ENCODE assay signal across 8 cellular contexts in the genomic region with DNA sequence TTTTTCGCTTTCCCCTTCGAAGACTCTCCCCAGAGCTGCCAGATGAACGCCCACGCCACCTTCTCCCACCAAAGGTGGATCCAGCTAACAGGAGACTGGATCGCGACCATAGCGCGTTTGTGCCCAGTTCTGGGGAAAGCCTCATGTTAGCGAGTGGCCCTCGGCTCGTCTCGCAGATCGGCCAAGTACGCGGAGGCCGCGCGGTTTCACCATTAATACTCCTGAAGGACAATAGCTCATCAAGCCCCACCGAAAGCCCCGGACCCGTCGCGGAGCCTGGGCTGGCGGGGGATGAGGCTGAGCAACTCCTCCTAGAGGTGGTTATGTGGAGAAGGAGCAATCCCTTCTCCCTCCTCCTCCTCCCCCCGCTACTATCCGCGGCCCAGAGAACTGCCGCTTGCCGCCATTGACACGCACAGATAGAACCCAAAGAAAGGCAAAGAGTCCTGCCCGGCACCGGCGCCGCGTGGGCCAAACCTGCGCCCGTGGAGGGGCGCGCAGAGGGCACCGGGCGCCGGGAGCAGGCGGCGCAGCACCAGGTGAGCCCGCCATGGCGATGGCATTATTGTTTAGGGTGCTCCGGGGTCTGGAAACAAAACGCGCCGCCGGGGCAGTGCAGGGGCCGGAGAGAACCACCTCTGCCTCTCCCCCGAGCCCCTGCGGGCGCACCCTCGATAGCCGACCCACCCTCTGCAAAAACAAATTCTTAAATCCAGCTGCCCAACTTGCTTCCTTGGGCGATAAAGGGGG. TPM values are rescaled to one million over a fixed set of nuclear protein-coding genes. Genes with fewer than 3 reads are reported as not detected.
DNase-seq lines count a peak whose midpoint lies in the region; ATAC-seq and TF ChIP-seq lines count a peak whose summit lies in the region.

MACROH2A2 (plus strand) TSS at position 385 of the 750 bp plus-strand sequence. CDS start 22,813 bp downstream, outside the sequence.

- no peak within 1 kb of the TSS for H3K27ac Mint-ChIP-seq in activated naive CD4-positive, alpha-beta T cell treated with anti-CD3 and anti-CD28 coated beads, Interleukin-2, amount 10 ng/mL, durations not matched to agents 7 days and 5 days
- H3K27ac Mint-ChIP-seq in MCF 10A (ENCODE audit: low read depth, unreplicated experiment), result peak within 1 kb of the TSS; percentile 47

- H3K9ac ChIP-seq in rectal smooth muscle tissue (ENCODE audit: low read length), result no peak within 1 kb of the TSS

- no peaks in the 10 kb centered on the region for H3K36me3 Mint-ChIP-seq in activated naive CD4-positive, alpha-beta T cell treated with anti-CD3 and anti-CD28 coated beads, Interleukin-2, amount 10 ng/mL, durations not matched to agents 7 days and 5 days
- H3K36me3 Mint-ChIP-seq in MCF 10A (ENCODE audit: insufficient read depth, unreplicated experiment), result no peaks in the 10 kb centered on the region

- H3K4me3 ChIP-seq in iPS-11a (ENCODE audit: low read depth, low read length) (peak within 1 kb of the TSS; percentile 67), rectal smooth muscle tissue (ENCODE audit: low read length) (peak within 1 kb of the TSS; percentile 55)

- DNase-seq in activated naive CD4-positive, alpha-beta T cell treated with anti-CD3 and anti-CD28 coated beads, Interleukin-2, amount 10 ng/mL, durations not matched to agents 7 days and 5 days, result peak; percentile 40
- no peak for DNase-seq in activated naive CD4-positive, alpha-beta T cell (lab: John Stamatoyannopoulos, UW)
- DNase-seq in NCI-H748 (lab: John Stamatoyannopoulos, UW; ENCODE audit: unreplicated experiment) (peak; percentile 80), MCF 10A (ENCODE audit: unreplicated experiment) (peak; percentile 61), KG1 (lab: John Stamatoyannopoulos, UW) (no peak)

- CTCF ChIA-PET in activated naive CD4-positive, alpha-beta T cell treated with anti-CD3 and anti-CD28 coated beads, Interleukin-2, amount 10 ng/mL, durations not matched to agents 7 days and 5 days (lab: Charles Lee), result interaction anchor here (0.6 to 0.8 kb wide), 2 partner anchors 15 to 845 kb away, joined by 3 read pairs; no protein-coding TSS in a partner anchor
- CTCF ChIA-PET in MCF 10A (lab: Yijun Ruan, JAX), result interaction anchor here (0.5 to 1.2 kb wide), 13 partner anchors 10 to 995 kb away, joined by 3 to 5 read pairs (median 3); no protein-coding TSS in a partner anchor

- BruUV-seq in MCF 10A (replicated peaks; lab: Mats Ljungman, UMichigan), result no TSS peak

- no peak for ATAC-seq in HG03460 (IDR thresholded peaks at IDR 0.05; ENCODE audit: unreplicated experiment)

- peak; percentile 32 for TF ChIP-seq CTCF in MCF 10A (IDR thresholded peaks at IDR 0.05; ENCODE audit: unreplicated experiment)

- peaks cover 66% of the 10 kb centered on the region for H3K27me3 Mint-ChIP-seq in activated naive CD4-positive, alpha-beta T cell treated with anti-CD3 and anti-CD28 coated beads, Interleukin-2, amount 10 ng/mL, durations not matched to agents 7 days and 5 days
- no peaks in the 10 kb centered on the region for H3K27me3 Mint-ChIP-seq in MCF 10A (ENCODE audit: insufficient read depth, unreplicated experiment)

- peak within 1 kb of the TSS; percentile 75 for H3K4me3 Mint-ChIP-seq in activated naive CD4-positive, alpha-beta T cell treated with anti-CD3 and anti-CD28 coated beads, Interleukin-2, amount 10 ng/mL, durations not matched to agents 7 days and 5 days
- peak within 1 kb of the TSS; percentile 88 for H3K4me3 Mint-ChIP-seq in MCF 10A (ENCODE audit: unreplicated experiment)

- H3K27ac ChIP-seq in rectal smooth muscle tissue (ENCODE audit: low read depth, low read length), result peak within 1 kb of the TSS; percentile 65

- no peaks in the 10 kb centered on the region for H3K4me1 ChIP-seq in rectal smooth muscle tissue (ENCODE audit: control insufficient read depth, insufficient read depth, low read length)

- intact Hi-C loops in MCF 10A (cut with micrococcal nuclease), result no loop called here

- no peaks in the 10 kb centered on the region for H3K9me3 Mint-ChIP-seq in activated naive CD4-positive, alpha-beta T cell treated with anti-CD3 and anti-CD28 coated beads, Interleukin-2, amount 10 ng/mL, durations not matched to agents 7 days and 5 days
- no peaks in the 10 kb centered on the region for H3K9me3 Mint-ChIP-seq in MCF 10A (ENCODE audit: unreplicated experiment)

- peaks cover 5% of the 10 kb centered on the region for H3K4me1 Mint-ChIP-seq in activated naive CD4-positive, alpha-beta T cell treated with anti-CD3 and anti-CD28 coated beads, Interleukin-2, amount 10 ng/mL, durations not matched to agents 7 days and 5 days
- H3K4me1 Mint-ChIP-seq in MCF 10A (ENCODE audit: insufficient read depth, unreplicated experiment), result peaks cover 16% of the 10 kb centered on the region

- POLR2A ChIA-PET in MCF 10A (lab: Yijun Ruan, JAX), result interaction anchor here (0.6 to 1.2 kb wide), 11 partner anchors 10 to 617 kb away, joined by 3 to 9 read pairs (median 3); partner anchors contain the start of gene TYSND1

- no peaks in the 10 kb centered on the region for H3K27me3 ChIP-seq in rectal smooth muscle tissue (ENCODE audit: control insufficient read depth, insufficient read depth, low read length)

- no peaks in the 10 kb centered on the region for H3K36me3 ChIP-seq in rectal smooth muscle tissue (ENCODE audit: control insufficient read depth, insufficient read depth, low read length)

RNA-seq across cellular contexts. Expression of gene MACROH2A2, which starts in this region (rescaled TPM):
- total RNA-seq in MCF 10A (2022), result 17.6 and 21.3 TPM in 2 replicates

Comparison
In these comparisons a context has a peak if more than half of its experiments do, and no peak if none do; other contexts are left out.
1. DNase-seq: peak in activated naive CD4-positive, alpha-beta T cell treated with anti-CD3 and anti-CD28 coated beads, Interleukin-2, amount 10 ng/mL, durations not matched to agents 7 days and 5 days (single experiment), NCI-H748 (single experiment) and MCF 10A (single experiment); none in activated naive CD4-positive, alpha-beta T cell (0 of 4) and KG1 (single experiment).